ENCODE assay signal across 1 cellular context in genomic region chr5:84437673-84438315, GRCh38.
TF ChIP-seq lines count a peak whose summit lies in the region.

No MANE protein-coding gene starts in this region.

TF ChIP-seq in SK-N-SH, 30 proteins besides CTCF, POLR2A, EP300 and RAD21 (continued from another document):
- TF ChIP-seq, protein P1, sequence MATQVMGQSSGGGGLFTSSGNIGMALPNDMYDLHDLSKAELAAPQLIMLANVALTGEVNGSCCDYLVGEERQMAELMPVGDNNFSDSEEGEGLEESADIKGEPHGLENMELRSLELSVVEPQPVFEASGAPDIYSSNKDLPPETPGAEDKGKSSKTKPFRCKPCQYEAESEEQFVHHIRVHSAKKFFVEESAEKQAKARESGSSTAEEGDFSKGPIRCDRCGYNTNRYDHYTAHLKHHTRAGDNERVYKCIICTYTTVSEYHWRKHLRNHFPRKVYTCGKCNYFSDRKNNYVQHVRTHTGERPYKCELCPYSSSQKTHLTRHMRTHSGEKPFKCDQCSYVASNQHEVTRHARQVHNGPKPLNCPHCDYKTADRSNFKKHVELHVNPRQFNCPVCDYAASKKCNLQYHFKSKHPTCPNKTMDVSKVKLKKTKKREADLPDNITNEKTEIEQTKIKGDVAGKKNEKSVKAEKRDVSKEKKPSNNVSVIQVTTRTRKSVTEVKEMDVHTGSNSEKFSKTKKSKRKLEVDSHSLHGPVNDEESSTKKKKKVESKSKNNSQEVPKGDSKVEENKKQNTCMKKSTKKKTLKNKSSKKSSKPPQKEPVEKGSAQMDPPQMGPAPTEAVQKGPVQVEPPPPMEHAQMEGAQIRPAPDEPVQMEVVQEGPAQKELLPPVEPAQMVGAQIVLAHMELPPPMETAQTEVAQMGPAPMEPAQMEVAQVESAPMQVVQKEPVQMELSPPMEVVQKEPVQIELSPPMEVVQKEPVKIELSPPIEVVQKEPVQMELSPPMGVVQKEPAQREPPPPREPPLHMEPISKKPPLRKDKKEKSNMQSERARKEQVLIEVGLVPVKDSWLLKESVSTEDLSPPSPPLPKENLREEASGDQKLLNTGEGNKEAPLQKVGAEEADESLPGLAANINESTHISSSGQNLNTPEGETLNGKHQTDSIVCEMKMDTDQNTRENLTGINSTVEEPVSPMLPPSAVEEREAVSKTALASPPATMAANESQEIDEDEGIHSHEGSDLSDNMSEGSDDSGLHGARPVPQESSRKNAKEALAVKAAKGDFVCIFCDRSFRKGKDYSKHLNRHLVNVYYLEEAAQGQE (IDR thresholded peaks at IDR 0.05; ENCODE audit: low read depth, low read length), result no peak
- TF ChIP-seq ZBTB33 (IDR thresholded peaks at IDR 0.05; ENCODE audit: borderline replicate concordance, low read depth), result peak; percentile 43; the same call in 1 of the 2 replicates
- TF ChIP-seq FOXM1 (IDR thresholded peaks at IDR 0.05; ENCODE audit: low read depth), result no peak
- no peak for TF ChIP-seq MXI1 (IDR thresholded peaks at IDR 0.05; ENCODE audit: low read depth, low read length)
- peak; percentile 55; the same call in 1 of the 2 replicates for TF ChIP-seq POLR2AphosphoS5 (IDR thresholded peaks at IDR 0.05; ENCODE audit: low read depth, low read length)
- TF ChIP-seq ELF1 (IDR thresholded peaks at IDR 0.05), result no peak
- TF ChIP-seq SMC3 (IDR thresholded peaks at IDR 0.05; ENCODE audit: low read depth, low read length), result no peak
- TF ChIP-seq RXRA (IDR thresholded peaks at IDR 0.05; ENCODE audit: borderline replicate concordance, low read depth), result peak; percentile 83
- TF ChIP-seq RCOR1 (IDR thresholded peaks at IDR 0.05; ENCODE audit: low read length), result no peak
- peak; percentile 70; the same call in 1 of the 2 replicates for TF ChIP-seq MEF2A (IDR thresholded peaks at IDR 0.05; ENCODE audit: borderline replicate concordance, low read depth)
- no peak for TF ChIP-seq SIN3A (IDR thresholded peaks at IDR 0.05; ENCODE audit: borderline replicate concordance, low read depth, low read length)
- no peak for TF ChIP-seq GATA2 (CRISPR knock-in tag; IDR thresholded peaks at IDR 0.05)
TF ChIP-seq in SK-N-SH: peak in this region for 11.
